In the genomic region with DNA sequence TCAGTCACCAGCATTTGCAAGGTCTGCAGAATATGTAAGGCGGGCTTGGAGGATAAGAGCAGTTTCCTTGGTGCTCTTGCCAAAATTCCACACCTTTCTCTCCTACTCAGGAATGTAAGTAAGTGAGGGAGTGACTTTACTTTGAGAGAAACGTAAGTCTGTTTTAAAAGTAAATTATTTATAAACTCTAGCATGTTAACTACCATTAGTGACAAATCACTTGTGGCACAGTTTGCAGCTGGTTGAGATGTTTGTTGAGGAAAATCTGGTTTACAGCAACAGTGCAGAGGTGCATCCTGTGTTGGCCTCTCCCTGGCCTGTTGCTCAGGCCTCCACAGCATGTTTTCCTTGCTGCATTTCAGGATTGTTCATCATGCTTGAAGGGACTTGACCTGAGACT, we compare ENCODE assay signal across 1 cellular context.
TF ChIP-seq lines count a peak whose summit lies in the region.

No MANE protein-coding gene starts in this region.

TF ChIP-seq in IMR-90, 13 proteins besides CTCF, POLR2A, EP300 and RAD21 (continued from another document):
- no peak for TF ChIP-seq MAFK (IDR thresholded peaks at IDR 0.05; ENCODE audit: low read depth, low read length)
- TF ChIP-seq, protein P1, sequence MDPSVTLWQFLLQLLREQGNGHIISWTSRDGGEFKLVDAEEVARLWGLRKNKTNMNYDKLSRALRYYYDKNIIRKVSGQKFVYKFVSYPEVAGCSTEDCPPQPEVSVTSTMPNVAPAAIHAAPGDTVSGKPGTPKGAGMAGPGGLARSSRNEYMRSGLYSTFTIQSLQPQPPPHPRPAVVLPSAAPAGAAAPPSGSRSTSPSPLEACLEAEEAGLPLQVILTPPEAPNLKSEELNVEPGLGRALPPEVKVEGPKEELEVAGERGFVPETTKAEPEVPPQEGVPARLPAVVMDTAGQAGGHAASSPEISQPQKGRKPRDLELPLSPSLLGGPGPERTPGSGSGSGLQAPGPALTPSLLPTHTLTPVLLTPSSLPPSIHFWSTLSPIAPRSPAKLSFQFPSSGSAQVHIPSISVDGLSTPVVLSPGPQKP (IDR thresholded peaks at IDR 0.05; ENCODE audit: borderline replicate concordance, low read depth, low read length), result no peak
- no peak for TF ChIP-seq BHLHE40 (IDR thresholded peaks at IDR 0.05; ENCODE audit: low read depth, low read length)
- TF ChIP-seq NFE2L2 (IDR thresholded peaks at IDR 0.05; ENCODE audit: low read depth, low read length), result no peak
- TF ChIP-seq MAZ (IDR thresholded peaks at IDR 0.05; ENCODE audit: borderline replicate concordance, low read depth, low read length), result no peak
- TF ChIP-seq, protein P2, sequence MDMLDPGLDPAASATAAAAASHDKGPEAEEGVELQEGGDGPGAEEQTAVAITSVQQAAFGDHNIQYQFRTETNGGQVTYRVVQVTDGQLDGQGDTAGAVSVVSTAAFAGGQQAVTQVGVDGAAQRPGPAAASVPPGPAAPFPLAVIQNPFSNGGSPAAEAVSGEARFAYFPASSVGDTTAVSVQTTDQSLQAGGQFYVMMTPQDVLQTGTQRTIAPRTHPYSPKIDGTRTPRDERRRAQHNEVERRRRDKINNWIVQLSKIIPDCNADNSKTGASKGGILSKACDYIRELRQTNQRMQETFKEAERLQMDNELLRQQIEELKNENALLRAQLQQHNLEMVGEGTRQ (IDR thresholded peaks at IDR 0.05; ENCODE audit: low read depth, low read length), result no peak
- no peak for TF ChIP-seq SMC3 (IDR thresholded peaks at IDR 0.05; ENCODE audit: low read depth, low read length)
- TF ChIP-seq CHD1 (IDR thresholded peaks at IDR 0.05; ENCODE audit: low read depth, low read length), result no peak
- no peak for TF ChIP-seq RFX5 (IDR thresholded peaks at IDR 0.05; ENCODE audit: low read depth, low read length)
- TF ChIP-seq FOS (IDR thresholded peaks at IDR 0.05; ENCODE audit: low read depth, low read length), result no peak
- no peak for TF ChIP-seq RCOR1 (IDR thresholded peaks at IDR 0.05; ENCODE audit: insufficient replicate concordance, low read length)
